Comparison of ENCODE assay signal across 8 cellular contexts in the genomic region with DNA sequence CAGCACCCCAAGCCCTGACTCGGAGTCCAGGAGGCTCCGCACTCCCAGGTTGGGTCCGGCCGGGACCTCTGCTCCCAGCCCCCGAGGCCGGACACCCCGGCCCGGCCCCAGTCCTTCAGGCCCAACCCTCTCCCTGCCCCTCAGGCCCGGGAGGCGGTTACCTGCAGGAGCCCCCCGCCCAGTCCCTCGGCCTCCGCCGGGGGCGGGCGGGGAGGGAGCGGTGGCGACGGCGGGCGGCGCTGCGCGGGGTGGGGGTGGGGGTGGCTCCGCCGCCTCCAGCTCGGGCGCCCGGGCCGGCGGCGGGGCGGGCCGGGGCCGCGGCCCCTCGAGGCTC. TPM values are rescaled to one million over a fixed set of nuclear protein-coding genes. Genes with fewer than 3 reads are reported as not detected.
DNase-seq lines count a peak whose midpoint lies in the region; ATAC-seq and TF ChIP-seq lines count a peak whose summit lies in the region.

No MANE protein-coding gene starts in this region.

- peak in 2 of 7 experiments; percentile 34 to 67 for DNase-seq in CD8-positive, alpha-beta T cell
- DNase-seq in activated T-cell treated with anti-CD3 and anti-CD28 coated beads, Interleukin-2, amount 50 U/mL, for 72 hours: peak in 1 of 2 donors; percentile 31
- peak; percentile 41 for DNase-seq in left ventricle myocardium superior
- no peak for DNase-seq in sigmoid colon
- DNase-seq in middle frontal gyrus (ENCODE audit: extremely low spot score, low spot score): no peak
- no peak for DNase-seq in DMS79 (lab: John Stamatoyannopoulos, UW)

- TF ChIP-seq POLR2A in sigmoid colon (IDR thresholded peaks at IDR 0.05): no peak

- no peak for TF ChIP-seq CTCF in CD8-positive, alpha-beta T cell (IDR thresholded peaks at IDR 0.05)
- no peak for TF ChIP-seq CTCF in sigmoid colon (IDR thresholded peaks at IDR 0.05)

- no peaks in the 10 kb centered on the region for H3K27me3 Mint-ChIP-seq in CD8-positive, alpha-beta T cell (ENCODE audit: low read depth)
- H3K27me3 Mint-ChIP-seq in activated T-cell treated with anti-CD3 and anti-CD28 coated beads, Interleukin-2, amount 50 U/mL, for 72 hours (ENCODE audit: low read depth): no peaks in the 10 kb centered on the region

- H3K4me3 ChIP-seq in CD8-positive, alpha-beta T cell (ENCODE audit: low read depth, low read length): peak overlapping the region; percentile 95
- H3K4me3 ChIP-seq in HUES64 (ENCODE audit: low read length) (peak overlapping the region; percentile 75), sigmoid colon (peak overlapping the region; percentile 78 to 100 (median 96))

- H3K9me3 Mint-ChIP-seq in CD8-positive, alpha-beta T cell: no peaks in the 10 kb centered on the region
- H3K9me3 Mint-ChIP-seq in activated T-cell treated with anti-CD3 and anti-CD28 coated beads, Interleukin-2, amount 50 U/mL, for 72 hours: no peaks in the 10 kb centered on the region

- H3K27ac Mint-ChIP-seq in CD8-positive, alpha-beta T cell: peak overlapping the region; percentile 82
- H3K27ac Mint-ChIP-seq in activated T-cell treated with anti-CD3 and anti-CD28 coated beads, Interleukin-2, amount 50 U/mL, for 72 hours: no peak overlapping the region

- H3K4me1 Mint-ChIP-seq in CD8-positive, alpha-beta T cell (ENCODE audit: low read depth): peaks cover 35% of the 10 kb centered on the region
- H3K4me1 Mint-ChIP-seq in activated T-cell treated with anti-CD3 and anti-CD28 coated beads, Interleukin-2, amount 50 U/mL, for 72 hours (ENCODE audit: low read depth): peaks cover 45% of the 10 kb centered on the region

- H3K27me3 ChIP-seq in CD8-positive, alpha-beta T cell (ENCODE audit: insufficient read depth, low read length): no peaks in the 10 kb centered on the region
- H3K27me3 ChIP-seq in HUES64 (ENCODE audit: insufficient read depth, low read length) (peaks cover 6% of the 10 kb centered on the region), sigmoid colon (no peaks in the 10 kb centered on the region)

- no peak for TF ChIP-seq EP300 in sigmoid colon (IDR thresholded peaks at IDR 0.05)

- under 1% methylated on average over 35 of the region's 37 CpGs for WGBS in HUES64
- WGBS in sigmoid colon, 2 donors: 1 to 2% methylated on average over 37 of the region's 37 CpGs

- peak overlapping the region; percentile 89 for H3K9ac ChIP-seq in HUES64 (ENCODE audit: low read depth, low read length)

- H3K36me3 Mint-ChIP-seq in CD8-positive, alpha-beta T cell: peaks cover 4% of the 10 kb centered on the region
- H3K36me3 Mint-ChIP-seq in activated T-cell treated with anti-CD3 and anti-CD28 coated beads, Interleukin-2, amount 50 U/mL, for 72 hours (ENCODE audit: insufficient read depth in 2 of 2): peaks cover 3 to 11% of the 10 kb centered on the region in 2 donors

- H3K9me3 ChIP-seq in CD8-positive, alpha-beta T cell (ENCODE audit: low read length): no peaks in the 10 kb centered on the region
- H3K9me3 ChIP-seq in HUES64 (ENCODE audit: insufficient read depth, low read depth, low read length) (no peaks in the 10 kb centered on the region), sigmoid colon (no peaks in the 10 kb centered on the region)

- POLR2A ChIA-PET in CD8-positive, alpha-beta T cell (lab: Charles Lee): no interaction called here

- no peaks in the 10 kb centered on the region for H3K36me3 ChIP-seq in CD8-positive, alpha-beta T cell (ENCODE audit: insufficient read depth, low read length)
- no peaks in the 10 kb centered on the region for H3K36me3 ChIP-seq in HUES64 (ENCODE audit: insufficient read depth, low read length)
- no peaks in the 10 kb centered on the region for H3K36me3 ChIP-seq in sigmoid colon

- peak; percentile 67 for ATAC-seq in CD8-positive, alpha-beta T cell
- ATAC-seq in GM21423 (IDR thresholded peaks at IDR 0.05; ENCODE audit: unreplicated experiment) (peak; percentile 31), left ventricle myocardium superior (peak; percentile 79)
- peak; percentile 52 to 60 for ATAC-seq in activated T-cell treated with anti-CD3 and anti-CD28 coated beads, Interleukin-2, amount 50 U/mL, for 72 hours (replicated peaks in 1 of 2)

- peak overlapping the region; percentile 85 for H3K4me3 Mint-ChIP-seq in CD8-positive, alpha-beta T cell
- peak overlapping the region; percentile 94 to 98 for H3K4me3 Mint-ChIP-seq in activated T-cell treated with anti-CD3 and anti-CD28 coated beads, Interleukin-2, amount 50 U/mL, for 72 hours

- H3K27ac ChIP-seq in CD8-positive, alpha-beta T cell (ENCODE audit: low read depth, low read length): peak overlapping the region; percentile 73
- H3K27ac ChIP-seq in HUES64 (ENCODE audit: low read depth, low read length) (peak overlapping the region; percentile 88), sigmoid colon (peak overlapping the region; percentile 84 to 88 (median 85))

- peaks cover 25% of the 10 kb centered on the region for H3K4me1 ChIP-seq in CD8-positive, alpha-beta T cell (ENCODE audit: insufficient read depth, low read length)
- H3K4me1 ChIP-seq in HUES64 (ENCODE audit: insufficient read depth, low read length) (peaks cover 19% of the 10 kb centered on the region), sigmoid colon (peaks cover 0 to 23% (median 16%) of the 10 kb centered on the region in 4 donors)

- intact Hi-C loops in CD8-positive, alpha-beta T cell (cut with DNase I, micrococcal nuclease): loop anchor here in 1 of 2 experiments (5.0 kb wide), 3 partner anchors 97 to 193 kb away; partner anchors contain the start of genes NDUFA6 and SMDT1
- intact Hi-C loops in left ventricle myocardium superior (cut with micrococcal nuclease): no loop called here
- intact Hi-C loops in sigmoid colon (cut with DNase I): loop anchor here (2.0 to 5.0 kb wide), 3 partner anchors 99 to 179 kb away; partner anchors contain the start of gene NDUFA6

- CTCF ChIA-PET in CD8-positive, alpha-beta T cell (lab: Charles Lee): no interaction called here

RNA-seq across cellular contexts. Expression of gene TCF20, which starts 0.3 kb away (rescaled TPM):
- total RNA-seq in CD8-positive, alpha-beta T cell: 10 to 100 TPM; 50.7 to 60.6 TPM
- polyA plus RNA-seq in HUES64 (2013, experiment 1 of 2): 27.1 TPM
- polyA plus RNA-seq in HUES64 (2013, experiment 2 of 2): 27.9 TPM
- 10 to 100 TPM; 64.0 to 82.8 TPM for total RNA-seq in activated T-cell treated with anti-CD3 and anti-CD28 coated beads, Interleukin-2, amount 50 U/mL, for 72 hours
- total RNA-seq in left ventricle myocardium superior (14.9 TPM), sigmoid colon (10 to 100 TPM; 21.6 to 31.0 (median 25.1) TPM)
- 10 to 100 TPM; 10.8 to 28.2 (median 11.6) TPM for polyA plus RNA-seq in sigmoid colon
